Comparison of ENCODE assay signal across 13 cellular contexts in genomic region chr9:36100532-36100931, GRCh38. TPM values are rescaled to one million over a fixed set of nuclear protein-coding genes. Genes with fewer than 3 reads are reported as not detected.
DNase-seq lines count a peak whose midpoint lies in the region; ATAC-seq, FAIRE-seq and TF ChIP-seq lines count a peak whose summit lies in the region.
"Had no signal": no experiment of that assay in that cellular context is flagged by ENCODE, and none has a peak within 500 bp of the region (broad histone marks: within the 10 kb centered on the region; RNA-seq: fewer than 3 reads in every experiment).

No MANE protein-coding gene starts in this region.

- H3K4me3 Mint-ChIP-seq in endothelial cell (ENCODE audit: unreplicated experiment) (no peak overlapping the region), mesothelial cell of epicardium (no peak overlapping the region)
- H3K4me3 Mint-ChIP-seq: effector memory CD8-positive, alpha-beta T cell had no signal

- H3K4me3 ChIP-seq in right atrium auricular region = no peak overlapping the region
- no peak overlapping the region for H3K4me3 ChIP-seq in pancreas
- H3K4me3 ChIP-seq: heart right ventricle had no signal

- intact Hi-C loops in pancreas (cut with DNase I) = no loop called here

- H3K27me3 ChIP-seq in right atrium auricular region (no peaks in the 10 kb centered on the region), pancreas (no peaks in the 10 kb centered on the region)
- H3K27me3 ChIP-seq: heart right ventricle had no signal

- H3K9me3 ChIP-seq in right atrium auricular region (no peaks in the 10 kb centered on the region), pancreas (no peaks in the 10 kb centered on the region)
- H3K9me3 ChIP-seq: heart right ventricle had no signal

- TF ChIP-seq CTCF in endothelial cell (IDR thresholded peaks at IDR 0.05; ENCODE audit: unreplicated experiment) (no peak), mesothelial cell of epicardium (IDR thresholded peaks at IDR 0.05; ENCODE audit: unreplicated experiment) (no peak), right atrium auricular region (IDR thresholded peaks at IDR 0.05) (no peak), pancreas (IDR thresholded peaks at IDR 0.05) (no peak)

- DNase-seq in AG20443 (ENCODE audit: low spot score) = peak; percentile 48
- DNase-seq in LHCN-M2 (ENCODE audit: low read depth) = peak; percentile 14
- no peak for DNase-seq in endothelial cell (ENCODE audit: low spot score)
- no peak for DNase-seq in mesothelial cell of epicardium (ENCODE audit: low spot score in 2 of 2, unreplicated experiment in 2 of 2)
- no peak for DNase-seq in right atrium auricular region (ENCODE audit: low spot score)
- DNase-seq in amygdala (lab: John Stamatoyannopoulos, UW) = no peak
- no peak for DNase-seq in pancreas
- DNase-seq: effector memory CD8-positive, alpha-beta T cell; heart right ventricle; NCI-H2107; stimulated activated CD4-positive, alpha-beta T cell treated with anti-CD3 and anti-CD28 coated beads, Interleukin-4, amount 100 ng/mL, for 4 hours; stimulated activated naive CD4-positive, alpha-beta T cell treated with Interleukin-2 at 50 U/mL for 16 hours had no signal

- FAIRE-seq in pancreas (lab: Jason Lieb, UNC) = no peak

- H3K36me3 ChIP-seq in right atrium auricular region (no peaks in the 10 kb centered on the region), pancreas (no peaks in the 10 kb centered on the region)

- H3K27me3 Mint-ChIP-seq in endothelial cell (ENCODE audit: unreplicated experiment) (no peaks in the 10 kb centered on the region), mesothelial cell of epicardium (ENCODE audit: low read depth) (no peaks in the 10 kb centered on the region)
- H3K27me3 Mint-ChIP-seq: effector memory CD8-positive, alpha-beta T cell had no signal

- H3K27ac Mint-ChIP-seq in endothelial cell (ENCODE audit: unreplicated experiment) (peak overlapping the region; percentile 17), mesothelial cell of epicardium (peak overlapping the region; percentile 33)

- H3K4me1 ChIP-seq in right atrium auricular region (no peaks in the 10 kb centered on the region), pancreas (no peaks in the 10 kb centered on the region)

- no peak for ATAC-seq in HG03097 (IDR thresholded peaks at IDR 0.05; ENCODE audit: low FRiP score, unreplicated experiment)
- ATAC-seq in pancreas = no peak
- ATAC-seq: effector memory CD8-positive, alpha-beta T cell; heart right ventricle had no signal

- H3K4me1 Mint-ChIP-seq in endothelial cell (ENCODE audit: unreplicated experiment) (peaks cover 5% of the 10 kb centered on the region), mesothelial cell of epicardium (peaks cover 29% of the 10 kb centered on the region)

- 69 to 70% methylated on average over 3 of the region's 3 CpGs for WGBS in pancreas, 2 donors

- H3K27ac ChIP-seq in right atrium auricular region (no peak overlapping the region), pancreas (no peak overlapping the region)
- H3K27ac ChIP-seq: heart right ventricle had no signal

- H3K9me3 Mint-ChIP-seq in endothelial cell (ENCODE audit: unreplicated experiment) (no peaks in the 10 kb centered on the region), mesothelial cell of epicardium (no peaks in the 10 kb centered on the region)
- H3K9me3 Mint-ChIP-seq: effector memory CD8-positive, alpha-beta T cell had no signal

- peaks cover 9% of the 10 kb centered on the region for H3K36me3 Mint-ChIP-seq in endothelial cell (ENCODE audit: low read depth, unreplicated experiment)
- H3K36me3 Mint-ChIP-seq in mesothelial cell of epicardium = peaks cover 2% of the 10 kb centered on the region

RNA-seq across cellular contexts. Expression of gene GLIPR2, which starts 36.0 kb away (rescaled TPM):
- total RNA-seq in LHCN-M2 (2014; rRNA removed) = 29.6 and 38.3 TPM in 2 replicates
- polyA plus RNA-seq in LHCN-M2 (2012) = 44.3 TPM
- total RNA-seq in endothelial cell (ENCODE audit: unreplicated experiment) = 6.3 TPM
- 31.3 to 34.1 TPM (median 33.3 TPM) in 3 replicates for total RNA-seq in mesothelial cell of epicardium
- total RNA-seq in right atrium auricular region = 10 to 100 TPM; 11.2 to 11.6 TPM
- 10 to 100 TPM in 1 of 6 donors, 1 to 10 TPM in 5; 1.3 to 10.0 (median 2.3) TPM for total RNA-seq in pancreas
- polyA plus RNA-seq in pancreas = 1 to 10 TPM; 5.8 to 8.2 TPM

Comparison
In these comparisons a context has a peak if more than half of its experiments do, and no peak if none do; other contexts are left out.
1. DNase-seq: peak in AG20443 (single experiment) and LHCN-M2 (single experiment); none in endothelial cell (single experiment), mesothelial cell of epicardium (0 of 2), right atrium auricular region (single experiment), amygdala (0 of 56) and pancreas (0 of 6).